ENCODE assay signal across 8 cellular contexts in genomic region chr7:149261321-149261828, GRCh38. TPM values are rescaled to one million over a fixed set of nuclear protein-coding genes. Genes with fewer than 3 reads are reported as not detected.
A peak's percentile ranks its signal among the peaks of the same experiment; 100 is the strongest.
DNase-seq lines count a peak whose midpoint lies in the region; ATAC-seq and TF ChIP-seq lines count a peak whose summit lies in the region.

No MANE protein-coding gene starts in this region.

- no peak for TF ChIP-seq CTCF in activated B cell treated with CpG ODN at 0.5 μM for 24 hours (IDR thresholded peaks at IDR 0.05)
- no peak for TF ChIP-seq CTCF in foreskin fibroblast (IDR thresholded peaks at IDR 0.05; ENCODE audit: low read depth, low read length)

- peak overlapping the region; percentile 69 for H3K27ac ChIP-seq in trophoblast cell (ENCODE audit: low read depth, low read length)

- H4K91ac ChIP-seq in trophoblast cell (ENCODE audit: low read depth, low read length) = peak overlapping the region; percentile 71

- H3K4me2 ChIP-seq in trophoblast cell (ENCODE audit: low read length) = peak overlapping the region; percentile 92

- H2BK5ac ChIP-seq in trophoblast cell (ENCODE audit: low read depth, low read length, poor library complexity) = no peak overlapping the region

- peak overlapping the region; percentile 57 for H4K12ac ChIP-seq in trophoblast cell (ENCODE audit: low read depth, low read length)

- no CpG with 5 or more reads among the region's 16 CpGs for WGBS in trophoblast cell (ENCODE audit: extremely low coverage, insufficient coverage, insufficient read length)

- H3K4me3 ChIP-seq in foreskin fibroblast (ENCODE audit: low read depth in 1 of 2, low read length in 2 of 2) = peak overlapping the region; percentile 54 to 64
- peak overlapping the region; percentile 77 for H3K4me3 ChIP-seq in trophoblast cell (ENCODE audit: low read depth, low read length)

- H3K4me1 Mint-ChIP-seq in activated B cell treated with CpG ODN at 0.5 μM for 24 hours = peaks cover 23% of the 10 kb centered on the region

- CTCF ChIA-PET in activated B cell treated with CpG ODN at 0.5 μM for 24 hours (lab: Charles Lee) = interaction anchor here (0.9 to 3.4 kb wide), 8 partner anchors 8 to 481 kb away, joined by 3 to 19 read pairs (median 4); no protein-coding TSS in a partner anchor

- no peaks in the 10 kb centered on the region for H3K27me3 ChIP-seq in trophoblast cell (ENCODE audit: insufficient read depth, low read length)

- peak overlapping the region; percentile 61 for H3K9ac ChIP-seq in trophoblast cell (ENCODE audit: low read length)

- H3K79me2 ChIP-seq in trophoblast cell (ENCODE audit: control insufficient read depth, insufficient read depth, low read length, poor library complexity) = peaks cover 6% of the 10 kb centered on the region

- peak overlapping the region; percentile 91 for H2AFZ ChIP-seq in trophoblast cell (ENCODE audit: insufficient read depth, low read length, poor library complexity)

- peaks cover 6 to 8% of the 10 kb centered on the region in 2 experiments for H3K4me1 ChIP-seq in trophoblast cell (ENCODE audit: control insufficient read depth in 1 of 2, insufficient read depth in 2 of 2, low read length in 2 of 2)

- peak overlapping the region; percentile 85 for H4K8ac ChIP-seq in trophoblast cell (ENCODE audit: low read depth, low read length)

- no peak overlapping the region for H2AK5ac ChIP-seq in trophoblast cell (ENCODE audit: low read length)

- peak overlapping the region; percentile 90 for H3K27ac Mint-ChIP-seq in activated B cell treated with CpG ODN at 0.5 μM for 24 hours

- peak overlapping the region; percentile 54 for H3K14ac ChIP-seq in trophoblast cell (ENCODE audit: low read length)

- H3K9me3 ChIP-seq in trophoblast cell (ENCODE audit: insufficient read depth, low read depth, low read length) = no peaks in the 10 kb centered on the region

- POLR2A ChIA-PET in activated B cell treated with CpG ODN at 0.5 μM for 24 hours (lab: Charles Lee) = interaction anchor here (0.6 to 2.0 kb wide), 15 partner anchors 12 to 577 kb away, joined by 3 to 15 read pairs (median 7); partner anchors contain the start of genes ZNF212, ZNF282, ZNF398 and ZNF425

- H2BK12ac ChIP-seq in trophoblast cell (ENCODE audit: low read length) = no peak overlapping the region

- H3K27me3 Mint-ChIP-seq in activated B cell treated with CpG ODN at 0.5 μM for 24 hours = no peaks in the 10 kb centered on the region

- peaks cover 7 to 8% of the 10 kb centered on the region in 2 experiments for H3K36me3 ChIP-seq in trophoblast cell (ENCODE audit: control insufficient read depth in 1 of 2, insufficient read depth in 2 of 2, low read length in 2 of 2)

- H2BK120ac ChIP-seq in trophoblast cell (ENCODE audit: insufficient read depth, low read length, poor library complexity) = peak overlapping the region; percentile 23

- peak overlapping the region; percentile 38 for H3K18ac ChIP-seq in trophoblast cell (ENCODE audit: low read length)

- peaks cover 19% of the 10 kb centered on the region for H3K36me3 Mint-ChIP-seq in activated B cell treated with CpG ODN at 0.5 μM for 24 hours (ENCODE audit: low read depth)

- intact Hi-C loops in activated B cell treated with CpG ODN at 0.5 μM for 24 hours (cut with micrococcal nuclease) = loop anchor here (1.0 kb wide), 2 partner anchors 135 to 363 kb away; partner anchors contain the start of gene ZNF425

- peak; percentile 3 for ATAC-seq in HG03095 (IDR thresholded peaks at IDR 0.05; ENCODE audit: unreplicated experiment)
- peak; percentile 4 for ATAC-seq in activated B cell treated with CpG ODN at 0.5 μM for 24 hours (ENCODE audit: low read depth)

- no peaks in the 10 kb centered on the region for H3K9me3 Mint-ChIP-seq in activated B cell treated with CpG ODN at 0.5 μM for 24 hours

- H3K79me1 ChIP-seq in trophoblast cell (ENCODE audit: low read length) = peaks cover 10% of the 10 kb centered on the region

- H3K4ac ChIP-seq in trophoblast cell (ENCODE audit: low read depth, low read length) = no peak overlapping the region

- DNase-seq in NCI-H510A treated with DMSO at 0.1 percent for 48 hours (lab: John Stamatoyannopoulos, UW) (peak; percentile 2), NCI-H510A (lab: John Stamatoyannopoulos, UW) (no peak), activated B cell treated with CpG ODN at 0.5 μM for 24 hours (no peak), foreskin fibroblast (peak; percentile 42 to 72), trophoblast cell (peak; percentile 54 to 81), NCI-H2029 (lab: John Stamatoyannopoulos, UW) (no peak), activated gamma-delta T cell treated with Interleukin-2 at 50 U/mL for 16 hours (no peak)

- no peak overlapping the region for H3K23ac ChIP-seq in trophoblast cell (ENCODE audit: low read length)

- peak overlapping the region; percentile 89 for H3K4me3 Mint-ChIP-seq in activated B cell treated with CpG ODN at 0.5 μM for 24 hours

RNA-seq across cellular contexts. Expression of gene ZNF783, which starts 0.6 kb away (rescaled TPM):
- total RNA-seq in activated B cell treated with CpG ODN at 0.5 μM for 24 hours = 28.5 and 34.1 TPM in 2 replicates
- 3.8 and 4.0 TPM in 2 replicates for polyA plus RNA-seq in trophoblast cell (2013)

RNA-seq across cellular contexts. Expression of gene ZNF212, which starts 21.9 kb away (rescaled TPM):
- total RNA-seq in activated B cell treated with CpG ODN at 0.5 μM for 24 hours = 17.0 and 21.0 TPM in 2 replicates
- polyA plus RNA-seq in trophoblast cell (2013) = 5.5 and 5.8 TPM in 2 replicates

Comparison
In these comparisons a context has a peak if more than half of its experiments do, and no peak if none do; other contexts are left out.
1. DNase-seq: peak in NCI-H510A treated with DMSO at 0.1 percent for 48 hours (single experiment), foreskin fibroblast (2 of 2) and trophoblast cell (2 of 2); none in NCI-H510A (single experiment), activated B cell treated with CpG ODN at 0.5 μM for 24 hours (single experiment), NCI-H2029 (single experiment) and activated gamma-delta T cell treated with Interleukin-2 at 50 U/mL for 16 hours (single experiment).